ENCODE assay signal across 8 cellular contexts in genomic region chr20:2653511-2654383, GRCh38. TPM values are rescaled to one million over a fixed set of nuclear protein-coding genes. Genes with fewer than 3 reads are reported as not detected.
DNase-seq lines count a peak whose midpoint lies in the region; ATAC-seq and TF ChIP-seq lines count a peak whose summit lies in the region.

No MANE protein-coding gene starts in this region.

- peak overlapping the region; percentile 85 for H3K27ac Mint-ChIP-seq in nephron progenitor cell

- H3K9me3 ChIP-seq in BE2C (no peaks in the 10 kb centered on the region), MG63 (no peaks in the 10 kb centered on the region)

- peak overlapping the region; percentile 95 for H3K4me3 ChIP-seq in BE2C (ENCODE audit: low read depth, low read length)
- H3K4me3 ChIP-seq in MG63: peak overlapping the region; percentile 81
- peak overlapping the region; percentile 65 to 100 (median 95) for H3K4me3 ChIP-seq in dorsolateral prefrontal cortex

- no peaks in the 10 kb centered on the region for H3K9me3 Mint-ChIP-seq in nephron progenitor cell

- intact Hi-C loops in dorsolateral prefrontal cortex (cut with DNase I): loop anchor here in 1 of 2 donors (5.0 kb wide), 1 partner anchor 181 kb away; the partner anchor contains the start of gene SNRPB

- H3K4me1 Mint-ChIP-seq in nephron progenitor cell: peaks cover 29% of the 10 kb centered on the region

- peak overlapping the region; percentile 89 for H3K4me3 Mint-ChIP-seq in nephron progenitor cell

- no peak for TF ChIP-seq CTCF in BE2C (IDR thresholded peaks at IDR 0.05; ENCODE audit: low read depth, low read length)
- TF ChIP-seq CTCF in dorsolateral prefrontal cortex (IDR thresholded peaks at IDR 0.05 in 54 of 56, conservative IDR thresholded peaks at IDR 0.05 in 2 of 56; ENCODE audit: low read depth in 1 of 56, partially characterized antibody in 56 of 56): no peak
- TF ChIP-seq CTCF in nephron progenitor cell (IDR thresholded peaks at IDR 0.05): no peak

- peak overlapping the region in 43 of 59 donors; percentile 77 to 99 (median 96) for H3K27ac ChIP-seq in dorsolateral prefrontal cortex

- peaks cover 46% of the 10 kb centered on the region for H3K36me3 Mint-ChIP-seq in nephron progenitor cell (ENCODE audit: low read depth)

- H3K36me3 ChIP-seq in BE2C (peaks cover 58% of the 10 kb centered on the region), MG63 (peaks cover 60% of the 10 kb centered on the region)

- peaks cover under 1% of the 10 kb centered on the region for H3K27me3 Mint-ChIP-seq in nephron progenitor cell (ENCODE audit: low read depth, poor library complexity)

- DNase-seq in BE2C: no peak
- no peak for DNase-seq in MG63
- no peak for DNase-seq in dorsolateral prefrontal cortex
- DNase-seq in nephron progenitor cell: no peak
- no peak for DNase-seq in GM19238 (ENCODE audit: insufficient read length, low spot score)
- no peak for DNase-seq in NOMO-1 treated with DMSO at 0.1 percent for 48 hours (lab: John Stamatoyannopoulos, UW; ENCODE audit: unreplicated experiment)

- no peaks in the 10 kb centered on the region for H3K4me1 ChIP-seq in BE2C

- H3K27me3 ChIP-seq in BE2C (no peaks in the 10 kb centered on the region), MG63 (no peaks in the 10 kb centered on the region), dorsolateral prefrontal cortex (no peaks in the 10 kb centered on the region)

- ATAC-seq in GM21825 (IDR thresholded peaks at IDR 0.05; ENCODE audit: unreplicated experiment) (no peak), HG02588 (IDR thresholded peaks at IDR 0.05; ENCODE audit: unreplicated experiment) (no peak)

RNA-seq across cellular contexts. Expression of gene NOP56, which starts 1.3 kb away (rescaled TPM):
- 325 TPM for polyA plus RNA-seq in BE2C (2012; ENCODE audit: insufficient read depth, insufficient read length, low read depth)
- total RNA-seq in MG63 (2014; rRNA removed; shearing (Covaris generic); ENCODE audit: low replicate concordance): 284 and 313 TPM in 2 replicates
- 100 to 1,000 TPM in 119 of 120 experiments, 10 to 100 TPM in 1; 70.3 to 199 (median 141) TPM for total RNA-seq in dorsolateral prefrontal cortex

RNA-seq across cellular contexts. Expression of gene IDH3B, which starts 10.3 kb away (rescaled TPM):
- 151 TPM for polyA plus RNA-seq in BE2C (2012; ENCODE audit: insufficient read depth, insufficient read length, low read depth)
- total RNA-seq in MG63 (2014; rRNA removed; shearing (Covaris generic); ENCODE audit: low replicate concordance): 122 and 141 TPM in 2 replicates
- 100 to 1,000 TPM in 60 of 120 experiments, 10 to 100 TPM in 60; 56.2 to 127 (median 100.0) TPM for total RNA-seq in dorsolateral prefrontal cortex

RNA-seq across cellular contexts. Expression of gene EBF4, which starts 38.8 kb away (rescaled TPM):
- polyA plus RNA-seq in BE2C (2012; ENCODE audit: insufficient read depth, insufficient read length, low read depth): 1.7 TPM
- total RNA-seq in MG63 (2014; rRNA removed; shearing (Covaris generic); ENCODE audit: low replicate concordance): not detected in 2 replicates
- total RNA-seq in dorsolateral prefrontal cortex: 10 to 100 TPM in 119 of 120 experiments, 1 to 10 TPM in 1; 9.9 to 43.0 (median 23.9) TPM

Comparison
In these comparisons a context has a peak if more than half of its experiments do, and no peak if none do; other contexts are left out.
1. RNA of gene EBF4, which starts 38.8 kb away (total RNA-seq): 9.9 to 43.0 TPM in dorsolateral prefrontal cortex; not detected in MG63; every median in the first group is over 10 times any median in the second.
2. Peak in every context shown above with its lines, with median percentiles within 50 percentile points of each other: H3K4me3 ChIP-seq.